Comparison of ENCODE assay signal across 17 cellular contexts in genomic region chr16:2786061-2786825, GRCh38. TPM values are rescaled to one million over a fixed set of nuclear protein-coding genes. Genes with fewer than 3 reads are reported as not detected.
A peak's percentile ranks its signal among the peaks of the same experiment; 100 is the strongest.
DNase-seq lines count a peak whose midpoint lies in the region; ATAC-seq and TF ChIP-seq lines count a peak whose summit lies in the region.
"Had no signal": no experiment of that assay in that cellular context is flagged by ENCODE, and none has a peak within 500 bp of the region (broad histone marks: within the 10 kb centered on the region; RNA-seq: fewer than 3 reads in every experiment).

No MANE protein-coding gene starts in this region.

- H3K4me2 ChIP-seq in GM23338: peak overlapping the region; percentile 80
- no peak overlapping the region for H3K4me2 ChIP-seq in neuronal stem cell (ENCODE audit: insufficient read depth, low read length, poor library complexity, severe bottlenecking)
- H3K4me2 ChIP-seq: KMS-11 had no signal

- H2AFZ ChIP-seq in GM23338 (peak overlapping the region; percentile 97; the same call in 1 of the 2 replicates), neuronal stem cell (ENCODE audit: low read length) (no peak overlapping the region)

- peaks cover 29% of the 10 kb centered on the region for H3K27me3 ChIP-seq in GM23338 (ENCODE audit: insufficient read depth)
- H3K27me3 ChIP-seq in neuronal stem cell (ENCODE audit: control insufficient read depth in 3 of 3, insufficient read depth in 3 of 3, low read depth in 1 of 3, low read length in 3 of 3): peaks cover 0 to 10% (median 0%) of the 10 kb centered on the region in 3 experiments
- H3K27me3 ChIP-seq: ovary had no signal

- H3K4me1 ChIP-seq in GM23338 (ENCODE audit: insufficient read depth) (no peaks in the 10 kb centered on the region), neuronal stem cell (ENCODE audit: control insufficient read depth in 2 of 2, insufficient read depth in 1 of 2, low read depth in 1 of 2, low read length in 2 of 2) (peaks cover 4 to 10% of the 10 kb centered on the region in 2 donors)
- H3K4me1 ChIP-seq: adrenal gland had no signal

- no peaks in the 10 kb centered on the region for H3K9me2 ChIP-seq in GM23338 (ENCODE audit: insufficient read depth)

- peak overlapping the region; percentile 61; the same call in 1 of the 2 replicates for H3K4me3 ChIP-seq in GM23338
- H3K4me3 ChIP-seq in neuronal stem cell (ENCODE audit: low read length in 2 of 2): no peak overlapping the region
- H3K4me3 ChIP-seq: ovary had no signal

- no peak overlapping the region for H3K27ac Mint-ChIP-seq in activated CD4-positive, alpha-beta T cell treated with anti-CD3 and anti-CD28 coated beads for 36 hours
- no peak overlapping the region for H3K27ac Mint-ChIP-seq in GM23338
- H3K27ac Mint-ChIP-seq in activated naive CD8-positive, alpha-beta T cell: peak overlapping the region; percentile 22

- H3K27me3 Mint-ChIP-seq in activated CD4-positive, alpha-beta T cell treated with anti-CD3 and anti-CD28 coated beads for 36 hours: peaks cover 7% of the 10 kb centered on the region
- H3K27me3 Mint-ChIP-seq in GM23338 (ENCODE audit: insufficient read depth, low read depth, poor library complexity): peaks cover 31% of the 10 kb centered on the region
- peaks cover under 1% of the 10 kb centered on the region for H3K27me3 Mint-ChIP-seq in activated naive CD8-positive, alpha-beta T cell

- no peak overlapping the region for H4K8ac ChIP-seq in neuronal stem cell (ENCODE audit: low read depth, low read length)

- no peaks in the 10 kb centered on the region for H3K79me2 ChIP-seq in GM23338 (replicated peaks; ENCODE audit: insufficient read depth)

- no peaks in the 10 kb centered on the region for H3K79me1 ChIP-seq in neuronal stem cell (ENCODE audit: low read depth, low read length)

- H3K4me1 Mint-ChIP-seq in activated CD4-positive, alpha-beta T cell treated with anti-CD3 and anti-CD28 coated beads for 36 hours: peaks cover 6% of the 10 kb centered on the region
- H3K4me1 Mint-ChIP-seq in GM23338: peaks cover 3% of the 10 kb centered on the region
- peaks cover 10% of the 10 kb centered on the region for H3K4me1 Mint-ChIP-seq in activated naive CD8-positive, alpha-beta T cell (ENCODE audit: low read depth)

- H3K18ac ChIP-seq in neuronal stem cell (ENCODE audit: low read length): peak overlapping the region; percentile 76

- H3K36me3 ChIP-seq in GM23338 (ENCODE audit: insufficient read depth) (no peaks in the 10 kb centered on the region), neuronal stem cell (replicated peaks in 1 of 2; ENCODE audit: control insufficient read depth in 2 of 2, insufficient read depth in 2 of 2, low read length in 2 of 2) (no peaks in the 10 kb centered on the region)
- H3K36me3 ChIP-seq: adrenal gland, colonic mucosa, ovary had no signal

- H3K23ac ChIP-seq in neuronal stem cell (ENCODE audit: low read depth, low read length, poor library complexity): no peak overlapping the region

- intact Hi-C loops in activated CD4-positive, alpha-beta T cell treated with anti-CD3 and anti-CD28 coated beads for 36 hours (cut with DNase I, micrococcal nuclease): no loop called here

- ATAC-seq in activated CD4-positive, alpha-beta T cell treated with anti-CD3 and anti-CD28 coated beads for 36 hours: no peak
- ATAC-seq in GM23338: no peak; the same call in 2 of the 3 replicates

- H2BK12ac ChIP-seq in neuronal stem cell (ENCODE audit: low read length): peak overlapping the region; percentile 94

- peak overlapping the region; percentile 70 for H2BK5ac ChIP-seq in neuronal stem cell (ENCODE audit: low read length)

- CTCF ChIA-PET in activated CD4-positive, alpha-beta T cell treated with anti-CD3 and anti-CD28 coated beads for 36 hours (lab: Charles Lee): no interaction called here

- H3K4ac ChIP-seq in neuronal stem cell (ENCODE audit: low read length): peak overlapping the region; percentile 23

- peak overlapping the region; percentile 97 for H3K14ac ChIP-seq in neuronal stem cell (ENCODE audit: low read length)

- H4K91ac ChIP-seq in neuronal stem cell (ENCODE audit: low read depth, low read length, poor library complexity): no peak overlapping the region

- peak overlapping the region; percentile 49 for H3K4me3 Mint-ChIP-seq in activated CD4-positive, alpha-beta T cell treated with anti-CD3 and anti-CD28 coated beads for 36 hours
- no peak overlapping the region for H3K4me3 Mint-ChIP-seq in GM23338
- H3K4me3 Mint-ChIP-seq in activated naive CD8-positive, alpha-beta T cell: peak overlapping the region; percentile 68

- no peaks in the 10 kb centered on the region for H3K9me3 ChIP-seq in neuronal stem cell (replicated peaks in 1 of 2; ENCODE audit: control insufficient read depth in 2 of 2, insufficient read depth in 1 of 2, low read depth in 1 of 2, low read length in 2 of 2)
- H3K9me3 ChIP-seq: adrenal gland, colonic mucosa, ovary had no signal

- H2AK5ac ChIP-seq in neuronal stem cell (ENCODE audit: low read depth, low read length): peak overlapping the region; percentile 99

- H3K9me3 Mint-ChIP-seq in activated CD4-positive, alpha-beta T cell treated with anti-CD3 and anti-CD28 coated beads for 36 hours (ENCODE audit: low read depth): no peaks in the 10 kb centered on the region
- H3K9me3 Mint-ChIP-seq in GM23338: no peaks in the 10 kb centered on the region; the same call in 2 of the 3 replicates
- no peaks in the 10 kb centered on the region for H3K9me3 Mint-ChIP-seq in activated naive CD8-positive, alpha-beta T cell (ENCODE audit: low read depth)

- no peak for DNase-seq in activated CD4-positive, alpha-beta T cell treated with anti-CD3 and anti-CD28 coated beads for 36 hours
- no peak for DNase-seq in activated CD4-positive, alpha-beta T cell treated with anti-CD3 and anti-CD28 coated beads, Interleukin-2, amount 50 U/mL, for 4 hours
- DNase-seq in GM23338 (ENCODE audit: low spot score) (no peak), neuronal stem cell (ENCODE audit: low spot score) (no peak), nucleus accumbens (lab: John Stamatoyannopoulos, UW) (no peak), superior temporal gyrus (ENCODE audit: extremely low spot score) (no peak), activated gamma-delta T cell treated with Interleukin-2 at 50 U/mL for 16 hours (no peak)
- DNase-seq: colonic mucosa, NCI-H2081 treated with DMSO at 0.1 percent for 48 hours had no signal

- H3F3A ChIP-seq in GM23338 (replicated peaks; ENCODE audit: low read depth): 0 out of 2 replicates have a peak, but pooled peaks cover 3% of the 10 kb centered on the region

- no peaks in the 10 kb centered on the region for H4K20me1 ChIP-seq in GM23338 (replicated peaks; ENCODE audit: insufficient read depth)

- TF ChIP-seq CTCF in GM23338 (conservative IDR thresholded peaks at IDR 0.05; ENCODE audit: low read depth in 2 of 2): no peak

- H3K27ac ChIP-seq in GM23338 (ENCODE audit: low read depth): no peak overlapping the region
- no peak overlapping the region for H3K27ac ChIP-seq in neuronal stem cell (replicated peaks; ENCODE audit: low read length)
- H3K27ac ChIP-seq: adrenal gland, colonic mucosa, KMS-11, ovary had no signal

- peak overlapping the region; percentile 60 for H3K9ac ChIP-seq in neuronal stem cell (ENCODE audit: low read depth, low read length, poor library complexity)
- H3K9ac ChIP-seq: KMS-11 had no signal

- H3K36me3 Mint-ChIP-seq in activated CD4-positive, alpha-beta T cell treated with anti-CD3 and anti-CD28 coated beads for 36 hours (ENCODE audit: low read depth): no peaks in the 10 kb centered on the region
- H3K36me3 Mint-ChIP-seq in GM23338 (ENCODE audit: low read depth): no peaks in the 10 kb centered on the region
- H3K36me3 Mint-ChIP-seq in activated naive CD8-positive, alpha-beta T cell: no peaks in the 10 kb centered on the region

- H2BK120ac ChIP-seq in neuronal stem cell (ENCODE audit: low read depth, low read length): no peak overlapping the region

- H2BK15ac ChIP-seq in neuronal stem cell (ENCODE audit: low read length): peak overlapping the region; percentile 93

- WGBS in neuronal stem cell (ENCODE audit: extremely low coverage in 2 of 2, insufficient read length in 2 of 2, insufficient replicate concordance in 1 of 2), 2 donors: no CpG with 5 or more reads among the region's 15 CpGs

- POLR2A ChIA-PET in activated CD4-positive, alpha-beta T cell treated with anti-CD3 and anti-CD28 coated beads for 36 hours (lab: Charles Lee): no interaction called here

TF ChIP-seq in GM23338, 12 proteins besides CTCF, POLR2A, EP300 and RAD21 (continues in another document):
- no peak for TF ChIP-seq STAT1 (IDR thresholded peaks at IDR 0.05; ENCODE audit: unreplicated experiment)

RNA-seq across cellular contexts. Expression of gene PRSS33, which starts 1.1 kb away (rescaled TPM):
- total RNA-seq in activated CD4-positive, alpha-beta T cell treated with anti-CD3 and anti-CD28 coated beads for 36 hours: not detected
- 0.47 and 1.4 TPM in 2 replicates for total RNA-seq in GM23338 (2014; rRNA removed; shearing (Covaris generic))
- polyA plus RNA-seq in GM23338 (2016; fragmentation: Nextera tagmentation; extraction: Ambion mirVana): 0.24 TPM in 2 replicates
- polyA plus RNA-seq in neuronal stem cell (2013, experiment 1 of 2): 2.3 TPM
- 2.2 TPM for polyA plus RNA-seq in neuronal stem cell (2013, experiment 2 of 2)
- total RNA-seq: adrenal gland; colonic mucosa; fibroblast of lung; lung microvascular endothelial cell; T-helper 2 cell treated with Interferon-gamma antibody and Interleukin-4, amounts not matched to agents 100 ng/mL and 5 ng/mL, for 36 hours; ureter had no signal
- polyA plus RNA-seq: adrenal gland, fibroblast of lung, ovary had no signal

RNA-seq across cellular contexts. Expression of gene ELOB, which starts 9.2 kb away (rescaled TPM):
- total RNA-seq in activated CD4-positive, alpha-beta T cell treated with anti-CD3 and anti-CD28 coated beads for 36 hours: 100 to 1,000 TPM; 268 to 269 TPM
- 278 and 696 TPM in 2 replicates for total RNA-seq in GM23338 (2014; rRNA removed; shearing (Covaris generic))
- 756 and 851 TPM in 2 replicates for polyA plus RNA-seq in GM23338 (2016; fragmentation: Nextera tagmentation; extraction: Ambion mirVana)
- polyA plus RNA-seq in neuronal stem cell (2013, experiment 1 of 2): 177 TPM
- 174 TPM for polyA plus RNA-seq in neuronal stem cell (2013, experiment 2 of 2)

RNA-seq across cellular contexts. Expression of gene PRSS41, which starts 12.0 kb away (rescaled TPM):
- not detected for total RNA-seq in activated CD4-positive, alpha-beta T cell treated with anti-CD3 and anti-CD28 coated beads for 36 hours
- total RNA-seq in GM23338 (2014; rRNA removed; shearing (Covaris generic)): not detected in 2 replicates
- not detected in 2 replicates for polyA plus RNA-seq in GM23338 (2016; fragmentation: Nextera tagmentation; extraction: Ambion mirVana)
- polyA plus RNA-seq in neuronal stem cell (2013, experiment 1 of 2): not detected
- not detected for polyA plus RNA-seq in neuronal stem cell (2013, experiment 2 of 2)
- total RNA-seq: adrenal gland; colonic mucosa; fibroblast of lung; lung microvascular endothelial cell; T-helper 2 cell treated with Interferon-gamma antibody and Interleukin-4, amounts not matched to agents 100 ng/mL and 5 ng/mL, for 36 hours; ureter had no signal
- polyA plus RNA-seq: adrenal gland, fibroblast of lung, ovary had no signal

RNA-seq across cellular contexts. Expression of gene PRSS21, which starts 30.8 kb away (rescaled TPM):
- total RNA-seq in activated CD4-positive, alpha-beta T cell treated with anti-CD3 and anti-CD28 coated beads for 36 hours: under 1 TPM; 0.69 to 0.71 TPM
- 1.1 and 2.4 TPM in 2 replicates for total RNA-seq in GM23338 (2014; rRNA removed; shearing (Covaris generic))
- 3.1 and 4.0 TPM in 2 replicates for polyA plus RNA-seq in GM23338 (2016; fragmentation: Nextera tagmentation; extraction: Ambion mirVana)
- not detected for polyA plus RNA-seq in neuronal stem cell (2013, experiment 1 of 2)
- not detected for polyA plus RNA-seq in neuronal stem cell (2013, experiment 2 of 2)

RNA-seq across cellular contexts. Expression of gene SRRM2, which starts 33.8 kb away (rescaled TPM):
- 100 to 1,000 TPM; 517 to 598 TPM for total RNA-seq in activated CD4-positive, alpha-beta T cell treated with anti-CD3 and anti-CD28 coated beads for 36 hours
- 253 and 308 TPM in 2 replicates for total RNA-seq in GM23338 (2014; rRNA removed; shearing (Covaris generic))
- polyA plus RNA-seq in GM23338 (2016; fragmentation: Nextera tagmentation; extraction: Ambion mirVana): 893 and 928 TPM in 2 replicates
- polyA plus RNA-seq in neuronal stem cell (2013, experiment 1 of 2): 516 TPM
- 512 TPM for polyA plus RNA-seq in neuronal stem cell (2013, experiment 2 of 2)
